In the genomic region with DNA sequence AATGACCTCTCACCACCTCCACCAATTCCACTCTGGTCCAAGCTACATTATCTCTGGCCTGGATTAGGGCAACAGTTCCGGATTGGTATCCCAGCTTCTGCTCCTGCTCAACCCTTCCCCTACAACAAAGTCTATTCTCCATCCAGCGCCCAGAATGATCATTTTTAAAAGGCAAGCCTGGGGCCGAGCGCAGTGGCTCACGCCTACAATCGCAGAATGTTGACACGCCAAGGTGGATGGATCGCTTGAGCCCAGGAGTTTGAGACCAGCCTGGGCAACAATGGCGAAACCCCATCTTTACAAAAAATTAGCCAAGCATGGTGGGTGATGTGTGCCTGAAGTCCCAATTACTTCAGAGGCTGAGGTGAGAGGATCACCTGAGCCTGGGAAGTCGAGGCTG, we compare ENCODE assay signal across 13 cellular contexts. TPM values are rescaled to one million over a fixed set of nuclear protein-coding genes. Genes with fewer than 3 reads are reported as not detected.
DNase-seq lines count a peak whose midpoint lies in the region; ATAC-seq, FAIRE-seq and TF ChIP-seq lines count a peak whose summit lies in the region.
"Had no signal": no experiment of that assay in that cellular context is flagged by ENCODE, and none has a peak within 500 bp of the region (broad histone marks: within the 10 kb centered on the region; RNA-seq: fewer than 3 reads in every experiment).

No MANE protein-coding gene starts in this region.

- H3K27ac Mint-ChIP-seq in stimulated activated naive CD8-positive, alpha-beta T cell treated with anti-CD3 and anti-CD28 coated beads, Interleukin-15, Interleukin-2, amounts not matched to agents 100 ng/mL and 50 ng/mL, for 24 hours = peak overlapping the region; percentile 98
- H3K27ac Mint-ChIP-seq in astrocyte (ENCODE audit: unreplicated experiment) = peak overlapping the region; percentile 45
- peak overlapping the region in 1 of 2 donors; percentile 98 for H3K27ac Mint-ChIP-seq in natural killer cell treated with Interleukin-12 subunit alpha and Interleukin-12 subunit beta and Interleukin-15 and Interleukin-18, amount 100 ng/mL, for 72 hours

- no peaks in the 10 kb centered on the region for H3K9me3 ChIP-seq in astrocyte (ENCODE audit: insufficient read depth, low read depth, low read length)
- H3K9me3 ChIP-seq: BE2C, tibial nerve had no signal

- peaks cover 10% of the 10 kb centered on the region for H3K4me1 ChIP-seq in astrocyte (ENCODE audit: insufficient read depth, low read length)

- H3K36me3 Mint-ChIP-seq in stimulated activated naive CD8-positive, alpha-beta T cell treated with anti-CD3 and anti-CD28 coated beads, Interleukin-15, Interleukin-2, amounts not matched to agents 100 ng/mL and 50 ng/mL, for 24 hours (ENCODE audit: low read depth) = peaks cover 47% of the 10 kb centered on the region
- H3K36me3 Mint-ChIP-seq in astrocyte (ENCODE audit: low read depth, unreplicated experiment) = no peaks in the 10 kb centered on the region
- H3K36me3 Mint-ChIP-seq in natural killer cell treated with Interleukin-12 subunit alpha and Interleukin-12 subunit beta and Interleukin-15 and Interleukin-18, amount 100 ng/mL, for 72 hours = no peaks in the 10 kb centered on the region

- H3K27ac ChIP-seq in astrocyte (ENCODE audit: low read depth, low read length) = no peak overlapping the region

- no peak for ATAC-seq in stimulated activated naive CD8-positive, alpha-beta T cell treated with anti-CD3 and anti-CD28 coated beads, Interleukin-15, Interleukin-2, amounts not matched to agents 100 U/mL and 50 U/mL, for 24 hours
- ATAC-seq in natural killer cell treated with Interleukin-12 subunit alpha and Interleukin-12 subunit beta and Interleukin-15 and Interleukin-18, amount 100 ng/mL, for 72 hours = no peak

- no peak overlapping the region for H3K4me3 ChIP-seq in astrocyte (ENCODE audit: insufficient read depth, low read depth, low read length)

- H3K79me2 ChIP-seq in astrocyte (ENCODE audit: insufficient read depth, low read length) = peaks cover 37% of the 10 kb centered on the region

- FAIRE-seq in astrocyte (lab: Jason Lieb, UNC) = no peak

- H3K4me2 ChIP-seq in astrocyte (ENCODE audit: low read length) = no peak overlapping the region

- no peak overlapping the region for H3K9ac ChIP-seq in astrocyte (ENCODE audit: low read length)

- H3K27me3 Mint-ChIP-seq in stimulated activated naive CD8-positive, alpha-beta T cell treated with anti-CD3 and anti-CD28 coated beads, Interleukin-15, Interleukin-2, amounts not matched to agents 100 ng/mL and 50 ng/mL, for 24 hours = no peaks in the 10 kb centered on the region
- peaks cover 1% of the 10 kb centered on the region for H3K27me3 Mint-ChIP-seq in astrocyte (ENCODE audit: low read depth, unreplicated experiment)
- H3K27me3 Mint-ChIP-seq in natural killer cell treated with Interleukin-12 subunit alpha and Interleukin-12 subunit beta and Interleukin-15 and Interleukin-18, amount 100 ng/mL, for 72 hours = no peaks in the 10 kb centered on the region

- H3K27me3 ChIP-seq in astrocyte (ENCODE audit: insufficient read depth, low read length) = no peaks in the 10 kb centered on the region
- H3K27me3 ChIP-seq: BE2C, tibial nerve had no signal

- H2AFZ ChIP-seq in astrocyte (ENCODE audit: low read depth, low read length) = no peak overlapping the region

- H3K4me1 Mint-ChIP-seq in stimulated activated naive CD8-positive, alpha-beta T cell treated with anti-CD3 and anti-CD28 coated beads, Interleukin-15, Interleukin-2, amounts not matched to agents 100 ng/mL and 50 ng/mL, for 24 hours (ENCODE audit: low read depth) = peaks cover 16% of the 10 kb centered on the region
- H3K4me1 Mint-ChIP-seq in astrocyte (ENCODE audit: low read depth, unreplicated experiment) = peaks cover 12% of the 10 kb centered on the region
- peaks cover 52 to 56% of the 10 kb centered on the region in 2 donors for H3K4me1 Mint-ChIP-seq in natural killer cell treated with Interleukin-12 subunit alpha and Interleukin-12 subunit beta and Interleukin-15 and Interleukin-18, amount 100 ng/mL, for 72 hours (ENCODE audit: low read depth in 2 of 2)

- DNase-seq in stimulated activated naive CD8-positive, alpha-beta T cell treated with anti-CD3 and anti-CD28 coated beads, Interleukin-15, Interleukin-2, amounts not matched to agents 100 U/mL and 50 U/mL, for 24 hours = no peak
- DNase-seq in astrocyte (ENCODE audit: low read depth) (no peak), NCI-H2227 (lab: John Stamatoyannopoulos, UW; ENCODE audit: unreplicated experiment) (no peak), OCI-M2 (lab: John Stamatoyannopoulos, UW; ENCODE audit: unreplicated experiment) (no peak), GM19240 (ENCODE audit: insufficient read length, low spot score) (no peak), hypothalamus (lab: John Stamatoyannopoulos, UW) (no peak)
- DNase-seq in natural killer cell treated with Interleukin-12 subunit alpha and Interleukin-12 subunit beta and Interleukin-15 and Interleukin-18, amount 100 ng/mL, for 72 hours (ENCODE audit: low spot score) = no peak
- DNase-seq: BE2C, kidney glomerular epithelial cell, NCI-H1694, SW 1271 had no signal

- H3K9me3 Mint-ChIP-seq in stimulated activated naive CD8-positive, alpha-beta T cell treated with anti-CD3 and anti-CD28 coated beads, Interleukin-15, Interleukin-2, amounts not matched to agents 100 ng/mL and 50 ng/mL, for 24 hours = no peaks in the 10 kb centered on the region
- no peaks in the 10 kb centered on the region for H3K9me3 Mint-ChIP-seq in astrocyte (ENCODE audit: unreplicated experiment)
- no peaks in the 10 kb centered on the region for H3K9me3 Mint-ChIP-seq in natural killer cell treated with Interleukin-12 subunit alpha and Interleukin-12 subunit beta and Interleukin-15 and Interleukin-18, amount 100 ng/mL, for 72 hours

- H3K36me3 ChIP-seq in astrocyte (ENCODE audit: insufficient read depth, low read length) = no peaks in the 10 kb centered on the region
- H3K36me3 ChIP-seq: BE2C, tibial nerve had no signal

- no peak for TF ChIP-seq CTCF in astrocyte (IDR thresholded peaks at IDR 0.05; ENCODE audit: insufficient read depth, low read depth, low read length)

- peak overlapping the region; percentile 96 for H3K4me3 Mint-ChIP-seq in stimulated activated naive CD8-positive, alpha-beta T cell treated with anti-CD3 and anti-CD28 coated beads, Interleukin-15, Interleukin-2, amounts not matched to agents 100 ng/mL and 50 ng/mL, for 24 hours
- H3K4me3 Mint-ChIP-seq in astrocyte (ENCODE audit: unreplicated experiment) = peak overlapping the region; percentile 74
- peak overlapping the region; percentile 99 for H3K4me3 Mint-ChIP-seq in natural killer cell treated with Interleukin-12 subunit alpha and Interleukin-12 subunit beta and Interleukin-15 and Interleukin-18, amount 100 ng/mL, for 72 hours

- H4K20me1 ChIP-seq in astrocyte (ENCODE audit: insufficient read depth, low read length) = peaks cover 9% of the 10 kb centered on the region

RNA-seq across cellular contexts. Expression of gene LYST, which starts 2.2 kb away (rescaled TPM):
- total RNA-seq in astrocyte = 12.5 and 15.7 TPM in 2 replicates
- 10 to 100 TPM; 68.8 to 91.2 TPM for total RNA-seq in natural killer cell treated with Interleukin-12 subunit alpha and Interleukin-12 subunit beta and Interleukin-15 and Interleukin-18, amount 100 ng/mL, for 72 hours
